In genomic region chr15:67999320-68000100, GRCh38 we compare ENCODE assay signal across 26 cellular contexts. TPM values are rescaled to one million over a fixed set of nuclear protein-coding genes. Genes with fewer than 3 reads are reported as not detected.
A peak's percentile ranks its signal among the peaks of the same experiment; 100 is the strongest.
DNase-seq lines count a peak whose midpoint lies in the region; TF ChIP-seq lines count a peak whose summit lies in the region.
"Had no signal": no experiment of that assay in that cellular context is flagged by ENCODE, and none has a peak within 500 bp of the region (broad histone marks: within the 10 kb centered on the region; RNA-seq: fewer than 3 reads in every experiment).

No MANE protein-coding gene starts in this region.

- H3K4me1 ChIP-seq in skeletal muscle satellite cell (ENCODE audit: control insufficient read depth, insufficient read depth, low read length): peaks cover 13% of the 10 kb centered on the region
- H3K4me1 ChIP-seq: BLaER1 treated with 17β-estradiol and CSF1 and Interleukin-3, amounts not matched to agents 10 nM and 100 nM; neural progenitor cell; uterus had no signal

- peaks cover 19% of the 10 kb centered on the region for H3K4me1 Mint-ChIP-seq in chondrocyte (ENCODE audit: low read depth)
- H3K4me1 Mint-ChIP-seq: T-helper 17 cell had no signal

- TF ChIP-seq CTCF in chondrocyte (IDR thresholded peaks at IDR 0.05): no peak

- H3K27ac Mint-ChIP-seq in chondrocyte (ENCODE audit: unreplicated experiment): peak overlapping the region; percentile 59
- H3K27ac Mint-ChIP-seq: activated naive CD8-positive, alpha-beta T cell; activated T-cell treated with anti-CD3 and anti-CD28 coated beads, Interleukin-2, amount 50 U/mL, for 24 hours; neural progenitor cell; T-helper 17 cell had no signal

- no peak overlapping the region for H3K4me3 Mint-ChIP-seq in chondrocyte (ENCODE audit: unreplicated experiment)
- H3K4me3 Mint-ChIP-seq: activated naive CD8-positive, alpha-beta T cell; activated T-cell treated with anti-CD3 and anti-CD28 coated beads, Interleukin-2, amount 50 U/mL, for 24 hours; neural progenitor cell; T-helper 17 cell had no signal

- peak; percentile 8 for DNase-seq in HCEC 1CT
- peak; percentile 52 for DNase-seq in NCI-H226
- DNase-seq in chondrocyte (ENCODE audit: low spot score): no peak
- DNase-seq in cerebellum (ENCODE audit: low spot score): no peak
- no peak for DNase-seq in NCI-H128 (lab: John Stamatoyannopoulos, UW; ENCODE audit: unreplicated experiment)
- DNase-seq in NCI-H1092 (lab: John Stamatoyannopoulos, UW): no peak
- DNase-seq: activated effector memory CD4-positive, alpha-beta T cell treated with anti-CD3 and anti-CD28 coated beads, Interleukin-2, amount 50 U/mL, for 16 hours; activated T-cell treated with anti-CD3 and anti-CD28 coated beads, Interleukin-2, amount 50 U/mL, for 24 hours; COR-L47; DMS79; effector memory CD4-positive, alpha-beta T cell; erythroblast; left ventricle myocardium inferior; mesendoderm; NCI-H1694; stimulated activated CD4-positive, alpha-beta T cell treated with anti-CD3 and anti-CD28 coated beads, Interleukin-12 subunit alpha, Interleukin-12 subunit beta, amount 100 ng/mL, for 4 hours; stimulated activated CD4-positive, alpha-beta T cell treated with anti-CD3 and anti-CD28 coated beads, Interleukin-2, amount 100 ng/mL, for 48 hours; T-helper 17 cell; uterus had no signal

- no peaks in the 10 kb centered on the region for H3K9me3 ChIP-seq in skeletal muscle satellite cell (replicated peaks; ENCODE audit: low read length)
- H3K9me3 ChIP-seq: BLaER1 treated with 17β-estradiol and CSF1 and Interleukin-3, amounts not matched to agents 10 nM and 100 nM; left ventricle myocardium inferior; thyroid gland; uterus had no signal

- no peak overlapping the region for H3K4me3 ChIP-seq in skeletal muscle satellite cell (ENCODE audit: low read length)
- H3K4me3 ChIP-seq: BLaER1 treated with 17β-estradiol and CSF1 and Interleukin-3, amounts not matched to agents 10 nM and 100 nM; cardiac muscle cell; coronary artery; left ventricle myocardium inferior; neural progenitor cell; thyroid gland; uterus had no signal

- H3K36me3 ChIP-seq in skeletal muscle satellite cell (ENCODE audit: insufficient read depth, low read length): no peaks in the 10 kb centered on the region
- H3K36me3 ChIP-seq: BLaER1 treated with 17β-estradiol and CSF1 and Interleukin-3, amounts not matched to agents 10 nM and 100 nM; cardiac muscle cell; left ventricle myocardium inferior; neural progenitor cell; thyroid gland; uterus had no signal

- no peaks in the 10 kb centered on the region for H3K27me3 Mint-ChIP-seq in chondrocyte (ENCODE audit: low read depth)
- H3K27me3 Mint-ChIP-seq: activated T-cell treated with anti-CD3 and anti-CD28 coated beads, Interleukin-2, amount 50 U/mL, for 24 hours had no signal

- no peaks in the 10 kb centered on the region for H3K9me3 Mint-ChIP-seq in chondrocyte (ENCODE audit: low read depth)
- H3K9me3 Mint-ChIP-seq: activated T-cell treated with anti-CD3 and anti-CD28 coated beads, Interleukin-2, amount 50 U/mL, for 24 hours; neural progenitor cell had no signal

- H3K9ac ChIP-seq in skeletal muscle satellite cell (ENCODE audit: low read depth, low read length): no peak overlapping the region
- H3K9ac ChIP-seq: BLaER1 treated with 17β-estradiol and CSF1 and Interleukin-3, amounts not matched to agents 10 nM and 100 nM; neural progenitor cell had no signal

- H3K36me3 Mint-ChIP-seq in chondrocyte (ENCODE audit: low read depth): no peaks in the 10 kb centered on the region
- H3K36me3 Mint-ChIP-seq: activated naive CD8-positive, alpha-beta T cell; neural progenitor cell had no signal

- peak overlapping the region; percentile 69 for H3K4me2 ChIP-seq in skeletal muscle satellite cell (ENCODE audit: low read length)
- H3K4me2 ChIP-seq: BLaER1 treated with 17β-estradiol and CSF1 and Interleukin-3, amounts not matched to agents 10 nM and 100 nM; neural progenitor cell had no signal

- no peaks in the 10 kb centered on the region for H3K27me3 ChIP-seq in skeletal muscle satellite cell (ENCODE audit: control insufficient read depth, insufficient read depth, low read length)
- H3K27me3 ChIP-seq: BLaER1 treated with 17β-estradiol and CSF1 and Interleukin-3, amounts not matched to agents 10 nM and 100 nM; cardiac muscle cell; neural progenitor cell; thyroid gland; uterus had no signal

RNA-seq across cellular contexts. Expression of gene PIAS1, which starts 54.6 kb away (rescaled TPM):
- total RNA-seq in chondrocyte: 30.8 to 39.1 TPM (median 32.6 TPM) in 3 replicates
- total RNA-seq in skeletal muscle satellite cell (2012; rRNA removed): 13.1 and 14.2 TPM in 2 replicates
- 56.4 TPM for total RNA-seq in cerebellum

Comparison
In these comparisons a context has a peak if more than half of its experiments do, and no peak if none do; other contexts are left out.
1. DNase-seq: peak in HCEC 1CT (single experiment) and NCI-H226 (single experiment); none in chondrocyte (single experiment), cerebellum (single experiment), NCI-H128 (single experiment) and NCI-H1092 (single experiment).